4 cellular contexts compared by ENCODE assay signal in the genomic region with DNA sequence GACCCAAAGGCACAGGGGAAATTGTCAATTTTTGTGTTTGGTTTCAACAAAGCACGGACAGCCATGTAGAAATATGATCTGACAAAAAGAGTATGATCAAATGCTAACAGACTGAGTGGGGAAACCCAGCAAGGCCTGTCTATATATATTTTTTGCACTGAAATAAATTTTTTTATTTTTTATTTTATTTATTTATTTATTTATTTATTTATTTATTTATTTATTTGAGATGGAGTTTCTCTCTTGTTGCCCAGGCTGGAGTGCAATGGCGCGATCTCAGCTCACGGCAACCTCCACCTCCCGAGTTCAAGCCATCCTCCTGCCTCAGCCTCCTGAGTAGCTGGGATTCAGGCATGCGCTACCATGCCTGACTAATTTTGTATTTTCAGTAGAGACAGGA. TPM values are rescaled to one million over a fixed set of nuclear protein-coding genes. Genes with fewer than 3 reads are reported as not detected.
"Had no signal": no experiment of that assay in that cellular context is flagged by ENCODE, and none has a peak within 500 bp of the region (broad histone marks: within the 10 kb centered on the region; RNA-seq: fewer than 3 reads in every experiment).

No MANE protein-coding gene starts in this region.

RNA-seq across cellular contexts. Expression of a gene that starts 49.0 kb away (rescaled TPM):
- polyA plus RNA-seq: HepG2, IgD-negative memory B cell, IMR-90, K562 had no signal
